In the genomic region with DNA sequence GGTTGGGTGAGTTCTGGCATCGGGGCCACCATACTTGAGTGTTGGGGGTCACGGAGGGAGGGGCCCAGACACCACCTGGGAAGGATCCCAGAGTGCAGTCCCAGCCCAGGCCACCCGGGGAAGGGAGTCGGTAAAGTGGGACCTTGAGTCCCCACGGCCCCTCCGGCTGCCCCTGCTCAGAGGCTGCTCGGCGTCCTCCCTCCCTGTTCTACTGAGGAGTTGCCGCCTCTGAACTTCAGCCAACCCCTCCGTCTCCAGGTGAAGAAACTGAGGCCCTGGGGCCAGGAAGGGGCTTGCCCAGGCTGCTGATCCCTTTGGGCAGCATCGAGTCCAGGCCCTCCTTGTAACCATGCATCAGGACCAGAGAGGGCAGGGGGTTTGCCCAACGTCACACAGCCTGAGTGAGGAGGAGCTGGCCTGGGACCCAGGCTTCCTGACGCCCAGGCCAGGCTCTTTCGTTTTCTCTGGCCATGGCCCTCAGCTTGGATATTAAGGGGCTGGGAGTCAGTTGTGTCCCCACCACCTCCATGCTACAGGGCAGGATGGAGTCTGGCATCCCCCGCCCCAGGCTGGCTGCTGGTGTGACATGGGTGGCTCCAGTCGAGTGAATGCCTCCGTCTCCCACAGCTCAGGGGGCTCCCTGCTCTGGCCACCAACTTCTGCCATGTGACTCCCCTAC, we compare ENCODE assay signal across 11 cellular contexts. TPM values are rescaled to one million over a fixed set of nuclear protein-coding genes. Genes with fewer than 3 reads are reported as not detected.
DNase-seq lines count a peak whose midpoint lies in the region; ATAC-seq and TF ChIP-seq lines count a peak whose summit lies in the region.
"Had no signal": no experiment of that assay in that cellular context is flagged by ENCODE, and none has a peak within 500 bp of the region (broad histone marks: within the 10 kb centered on the region; RNA-seq: fewer than 3 reads in every experiment).

No MANE protein-coding gene starts in this region.

- TF ChIP-seq POLR2A in esophagus squamous epithelium (IDR thresholded peaks at IDR 0.05) = no peak

- no peaks in the 10 kb centered on the region for H3K36me3 ChIP-seq in esophagus squamous epithelium

- 63 to 90% methylated on average over 2 to 12 of the region's 17 CpGs for WGBS in esophagus squamous epithelium, 2 donors

- ATAC-seq in GM18907 (IDR thresholded peaks at IDR 0.05; ENCODE audit: unreplicated experiment) (peak; percentile 19), WTC11 (peak; percentile 13), HG03097 (IDR thresholded peaks at IDR 0.05; ENCODE audit: low FRiP score, unreplicated experiment) (no peak), GM21367 (IDR thresholded peaks at IDR 0.05; ENCODE audit: unreplicated experiment) (no peak)

- peaks cover 0 to 65% (median 0%) of the 10 kb centered on the region in 4 donors for H3K27me3 ChIP-seq in esophagus squamous epithelium

- H3K9me3 ChIP-seq in esophagus squamous epithelium = no peaks in the 10 kb centered on the region

- peak overlapping the region; percentile 16 to 59 (median 36) for H3K4me3 ChIP-seq in esophagus squamous epithelium

- peaks cover 0 to 3% (median 0%) of the 10 kb centered on the region in 3 donors for H3K4me1 ChIP-seq in esophagus squamous epithelium

- DNase-seq in WTC11 (ENCODE audit: low spot score) (no peak), esophagus squamous epithelium (lab: John Stamatoyannopoulos, UW) (no peak), DMS153 (lab: John Stamatoyannopoulos, UW) (no peak), NCI-H146 (lab: John Stamatoyannopoulos, UW) (no peak)
- DNase-seq in stimulated activated CD4-positive, alpha-beta T cell treated with anti-CD3 and anti-CD28 coated beads, Interleukin-4, amount 100 ng/mL, for 24 hours = peak; percentile 33

- no peak overlapping the region for H3K27ac Mint-ChIP-seq in WTC11

- no peaks in the 10 kb centered on the region for H3K9me3 Mint-ChIP-seq in WTC11

- H3K4me1 Mint-ChIP-seq in WTC11 = peaks cover 14% of the 10 kb centered on the region

- CTCF ChIA-PET in WTC11 (lab: Charles Lee) = interaction anchor here (0.6 kb wide), 1 partner anchor 236 kb away, joined by 3 read pairs; no protein-coding TSS in a partner anchor

- TF ChIP-seq CTCF in WTC11 (IDR thresholded peaks at IDR 0.05) (no peak), esophagus squamous epithelium (IDR thresholded peaks at IDR 0.05) (no peak)

- no peaks in the 10 kb centered on the region for H3K27me3 Mint-ChIP-seq in WTC11 (ENCODE audit: low read depth)

- intact Hi-C loops in esophagus squamous epithelium (cut with DNase I) = no loop called here

- no peak overlapping the region for H3K4me3 Mint-ChIP-seq in WTC11

- POLR2A ChIA-PET in WTC11 (lab: Charles Lee) = no interaction called here

- H3K27ac ChIP-seq in esophagus squamous epithelium = peak overlapping the region; percentile 45 to 76 (median 70)
- H3K27ac ChIP-seq: epithelial cell of prostate had no signal

- H3K36me3 Mint-ChIP-seq in WTC11 = no peaks in the 10 kb centered on the region

TF ChIP-seq in WTC11, 78 proteins besides CTCF, POLR2A, EP300 and RAD21:
- no peak for TF ChIP-seq RELA (CRISPR knock-in tag; IDR thresholded peaks at IDR 0.05; ENCODE audit: borderline replicate concordance)
- TF ChIP-seq, protein P1, sequence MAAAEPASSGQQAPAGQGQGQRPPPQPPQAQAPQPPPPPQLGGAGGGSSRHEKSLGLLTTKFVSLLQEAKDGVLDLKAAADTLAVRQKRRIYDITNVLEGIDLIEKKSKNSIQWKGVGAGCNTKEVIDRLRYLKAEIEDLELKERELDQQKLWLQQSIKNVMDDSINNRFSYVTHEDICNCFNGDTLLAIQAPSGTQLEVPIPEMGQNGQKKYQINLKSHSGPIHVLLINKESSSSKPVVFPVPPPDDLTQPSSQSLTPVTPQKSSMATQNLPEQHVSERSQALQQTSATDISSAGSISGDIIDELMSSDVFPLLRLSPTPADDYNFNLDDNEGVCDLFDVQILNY (CRISPR knock-in tag; IDR thresholded peaks at IDR 0.05) = no peak
- no peak for TF ChIP-seq MYBL2 (CRISPR knock-in tag; IDR thresholded peaks at IDR 0.05)
- TF ChIP-seq FOXP1 (CRISPR knock-in tag; IDR thresholded peaks at IDR 0.05; ENCODE audit: borderline replicate concordance) = no peak
- TF ChIP-seq SMAD4 (CRISPR knock-in tag; IDR thresholded peaks at IDR 0.05) = no peak
- no peak for TF ChIP-seq PRRX2 (CRISPR knock-in tag; IDR thresholded peaks at IDR 0.05)
- no peak for TF ChIP-seq KAT7 (CRISPR knock-in tag; IDR thresholded peaks at IDR 0.05; ENCODE audit: borderline replicate concordance)
- no peak for TF ChIP-seq TCF7 (CRISPR knock-in tag; IDR thresholded peaks at IDR 0.05; ENCODE audit: low read depth)
- TF ChIP-seq NR1H2 (CRISPR knock-in tag; IDR thresholded peaks at IDR 0.05) = no peak
- TF ChIP-seq OVOL2 (CRISPR knock-in tag; IDR thresholded peaks at IDR 0.05; ENCODE audit: borderline replicate concordance) = no peak
- TF ChIP-seq, protein P2, sequence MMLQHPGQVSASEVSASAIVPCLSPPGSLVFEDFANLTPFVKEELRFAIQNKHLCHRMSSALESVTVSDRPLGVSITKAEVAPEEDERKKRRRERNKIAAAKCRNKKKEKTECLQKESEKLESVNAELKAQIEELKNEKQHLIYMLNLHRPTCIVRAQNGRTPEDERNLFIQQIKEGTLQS (CRISPR knock-in tag; conservative IDR thresholded peaks at IDR 0.05) = no peak
- TF ChIP-seq, protein P3, sequence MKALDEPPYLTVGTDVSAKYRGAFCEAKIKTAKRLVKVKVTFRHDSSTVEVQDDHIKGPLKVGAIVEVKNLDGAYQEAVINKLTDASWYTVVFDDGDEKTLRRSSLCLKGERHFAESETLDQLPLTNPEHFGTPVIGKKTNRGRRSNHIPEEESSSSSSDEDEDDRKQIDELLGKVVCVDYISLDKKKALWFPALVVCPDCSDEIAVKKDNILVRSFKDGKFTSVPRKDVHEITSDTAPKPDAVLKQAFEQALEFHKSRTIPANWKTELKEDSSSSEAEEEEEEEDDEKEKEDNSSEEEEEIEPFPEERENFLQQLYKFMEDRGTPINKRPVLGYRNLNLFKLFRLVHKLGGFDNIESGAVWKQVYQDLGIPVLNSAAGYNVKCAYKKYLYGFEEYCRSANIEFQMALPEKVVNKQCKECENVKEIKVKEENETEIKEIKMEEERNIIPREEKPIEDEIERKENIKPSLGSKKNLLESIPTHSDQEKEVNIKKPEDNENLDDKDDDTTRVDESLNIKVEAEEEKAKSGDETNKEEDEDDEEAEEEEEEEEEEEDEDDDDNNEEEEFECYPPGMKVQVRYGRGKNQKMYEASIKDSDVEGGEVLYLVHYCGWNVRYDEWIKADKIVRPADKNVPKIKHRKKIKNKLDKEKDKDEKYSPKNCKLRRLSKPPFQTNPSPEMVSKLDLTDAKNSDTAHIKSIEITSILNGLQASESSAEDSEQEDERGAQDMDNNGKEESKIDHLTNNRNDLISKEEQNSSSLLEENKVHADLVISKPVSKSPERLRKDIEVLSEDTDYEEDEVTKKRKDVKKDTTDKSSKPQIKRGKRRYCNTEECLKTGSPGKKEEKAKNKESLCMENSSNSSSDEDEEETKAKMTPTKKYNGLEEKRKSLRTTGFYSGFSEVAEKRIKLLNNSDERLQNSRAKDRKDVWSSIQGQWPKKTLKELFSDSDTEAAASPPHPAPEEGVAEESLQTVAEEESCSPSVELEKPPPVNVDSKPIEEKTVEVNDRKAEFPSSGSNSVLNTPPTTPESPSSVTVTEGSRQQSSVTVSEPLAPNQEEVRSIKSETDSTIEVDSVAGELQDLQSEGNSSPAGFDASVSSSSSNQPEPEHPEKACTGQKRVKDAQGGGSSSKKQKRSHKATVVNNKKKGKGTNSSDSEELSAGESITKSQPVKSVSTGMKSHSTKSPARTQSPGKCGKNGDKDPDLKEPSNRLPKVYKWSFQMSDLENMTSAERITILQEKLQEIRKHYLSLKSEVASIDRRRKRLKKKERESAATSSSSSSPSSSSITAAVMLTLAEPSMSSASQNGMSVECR (CRISPR knock-in tag; IDR thresholded peaks at IDR 0.05; ENCODE audit: borderline replicate concordance) = no peak
- TF ChIP-seq CBFB (CRISPR knock-in tag; IDR thresholded peaks at IDR 0.05; ENCODE audit: low read depth) = no peak
- no peak for TF ChIP-seq NFYB (CRISPR knock-in tag; conservative IDR thresholded peaks at IDR 0.05; ENCODE audit: low read depth)
- TF ChIP-seq, protein P4, sequence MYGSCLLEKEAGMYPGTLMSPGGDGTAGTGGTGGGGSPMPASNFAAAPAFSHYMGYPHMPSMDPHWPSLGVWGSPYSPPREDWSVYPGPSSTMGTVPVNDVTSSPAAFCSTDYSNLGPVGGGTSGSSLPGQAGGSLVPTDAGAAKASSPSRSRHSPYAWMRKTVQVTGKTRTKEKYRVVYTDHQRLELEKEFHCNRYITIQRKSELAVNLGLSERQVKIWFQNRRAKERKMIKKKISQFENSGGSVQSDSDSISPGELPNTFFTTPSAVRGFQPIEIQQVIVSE (CRISPR knock-in tag; IDR thresholded peaks at IDR 0.05; ENCODE audit: borderline replicate concordance) = no peak
- TF ChIP-seq, protein P5, sequence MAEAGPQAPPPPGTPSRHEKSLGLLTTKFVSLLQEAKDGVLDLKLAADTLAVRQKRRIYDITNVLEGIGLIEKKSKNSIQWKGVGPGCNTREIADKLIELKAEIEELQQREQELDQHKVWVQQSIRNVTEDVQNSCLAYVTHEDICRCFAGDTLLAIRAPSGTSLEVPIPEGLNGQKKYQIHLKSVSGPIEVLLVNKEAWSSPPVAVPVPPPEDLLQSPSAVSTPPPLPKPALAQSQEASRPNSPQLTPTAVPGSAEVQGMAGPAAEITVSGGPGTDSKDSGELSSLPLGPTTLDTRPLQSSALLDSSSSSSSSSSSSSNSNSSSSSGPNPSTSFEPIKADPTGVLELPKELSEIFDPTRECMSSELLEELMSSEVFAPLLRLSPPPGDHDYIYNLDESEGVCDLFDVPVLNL (CRISPR knock-in tag; IDR thresholded peaks at IDR 0.05; ENCODE audit: borderline replicate concordance, low read depth) = no peak
- no peak for TF ChIP-seq CREB1 (CRISPR knock-in tag; IDR thresholded peaks at IDR 0.05)
- TF ChIP-seq, protein P6, sequence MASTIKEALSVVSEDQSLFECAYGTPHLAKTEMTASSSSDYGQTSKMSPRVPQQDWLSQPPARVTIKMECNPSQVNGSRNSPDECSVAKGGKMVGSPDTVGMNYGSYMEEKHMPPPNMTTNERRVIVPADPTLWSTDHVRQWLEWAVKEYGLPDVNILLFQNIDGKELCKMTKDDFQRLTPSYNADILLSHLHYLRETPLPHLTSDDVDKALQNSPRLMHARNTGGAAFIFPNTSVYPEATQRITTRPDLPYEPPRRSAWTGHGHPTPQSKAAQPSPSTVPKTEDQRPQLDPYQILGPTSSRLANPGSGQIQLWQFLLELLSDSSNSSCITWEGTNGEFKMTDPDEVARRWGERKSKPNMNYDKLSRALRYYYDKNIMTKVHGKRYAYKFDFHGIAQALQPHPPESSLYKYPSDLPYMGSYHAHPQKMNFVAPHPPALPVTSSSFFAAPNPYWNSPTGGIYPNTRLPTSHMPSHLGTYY (CRISPR knock-in tag; IDR thresholded peaks at IDR 0.05) = no peak

RNA-seq across cellular contexts. Expression of a gene that starts 1.3 kb away (rescaled TPM):
- total RNA-seq in WTC11 (2021) (0.41 to 0.94 TPM (median 0.69 TPM) in 3 replicates), esophagus squamous epithelium (10 to 100 TPM in 1 of 4 donors, 1 to 10 TPM in 2, under 1 TPM in 1; 0.42 to 26.1 (median 2.2) TPM)
- total RNA-seq: pulmonary artery endothelial cell, SK-MEL-5 had no signal

Comparison
In these comparisons a context has a peak if more than half of its experiments do, and no peak if none do; other contexts are left out.
1. ATAC-seq: peak in GM18907 (single experiment) and WTC11 (single experiment); none in HG03097 (single experiment) and GM21367 (single experiment).